1 cellular context compared by ENCODE assay signal in the genomic region with DNA sequence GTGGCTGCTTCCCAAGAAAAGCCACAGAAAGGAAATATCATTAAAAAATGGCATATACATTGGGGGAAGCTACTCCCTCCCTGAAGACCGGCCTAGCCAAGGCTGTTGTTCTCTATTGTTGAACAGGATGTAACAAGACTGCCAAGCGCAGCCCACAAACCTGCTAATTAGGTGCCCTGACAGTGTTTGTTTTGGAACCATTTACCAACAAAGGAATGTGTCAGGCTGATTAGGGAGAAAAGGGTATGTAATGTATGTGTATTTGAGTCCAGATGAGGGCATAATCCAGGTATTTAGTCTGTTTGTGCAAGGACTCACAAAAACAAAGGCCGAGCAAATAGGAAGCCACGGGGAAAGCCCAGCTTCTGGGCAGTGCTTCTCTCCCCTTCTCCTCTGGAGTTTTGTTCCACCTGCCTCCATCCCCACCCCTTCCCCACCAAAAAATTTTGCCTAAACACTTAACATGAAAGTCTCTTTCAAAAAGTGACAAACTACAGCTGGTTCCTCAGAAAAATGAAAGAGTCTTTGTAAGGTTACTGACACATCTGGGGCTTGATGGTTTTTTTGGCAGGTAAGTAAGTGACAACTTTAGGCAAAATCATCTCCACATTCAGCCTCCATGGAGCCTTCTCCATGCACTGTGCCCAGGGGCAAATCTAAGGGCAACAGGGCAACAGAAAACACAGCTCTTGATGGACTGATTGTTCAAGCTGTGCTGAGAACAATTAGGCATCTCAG.
A peak's percentile ranks its signal among the peaks of the same experiment; 100 is the strongest.
TF ChIP-seq lines count a peak whose summit lies in the region.

No MANE protein-coding gene starts in this region.

TF ChIP-seq in HepG2, 621 proteins besides CTCF, POLR2A, EP300 and RAD21 (continued from another document and continues in another):
- TF ChIP-seq MLX (CRISPR knock-in tag; IDR thresholded peaks at IDR 0.05) (peak; percentile 93), ZNF510 (CRISPR knock-in tag; IDR thresholded peaks at IDR 0.05; ENCODE audit: low read depth) (0 out of 2 replicates have a peak, but pooled peaks have one; percentile 61), AKAP8 (CRISPR knock-in tag; IDR thresholded peaks at IDR 0.05) (0 out of 2 replicates have a peak, but pooled peaks have one; percentile 55), DPF2 (CRISPR knock-in tag; IDR thresholded peaks at IDR 0.05; ENCODE audit: borderline replicate concordance, low read depth) (peak; percentile 92), NR2C2 (CRISPR knock-in tag; IDR thresholded peaks at IDR 0.05; ENCODE audit: borderline replicate concordance) (no peak), ZMYM4 (CRISPR knock-in tag; IDR thresholded peaks at IDR 0.05) (peak; percentile 48; the same call in 1 of the 2 replicates), SRSF1 (optimal IDR thresholded peaks at IDR 0.05; ENCODE audit: low read depth, low read length) (no peak), NFE2 (CRISPR knock-in tag; IDR thresholded peaks at IDR 0.05) (no peak), ZNF276 (CRISPR knock-in tag; IDR thresholded peaks at IDR 0.05; ENCODE audit: low read depth) (0 out of 2 replicates have a peak, but pooled peaks have one; percentile 15), ZNF552 (CRISPR knock-in tag; IDR thresholded peaks at IDR 0.05; ENCODE audit: borderline replicate concordance) (no peak), SMAD1 (CRISPR knock-in tag; IDR thresholded peaks at IDR 0.05; ENCODE audit: borderline replicate concordance, low read depth) (no peak), ADNP (CRISPR knock-in tag; IDR thresholded peaks at IDR 0.05) (no peak), KLF12 (CRISPR knock-in tag; IDR thresholded peaks at IDR 0.05; ENCODE audit: borderline replicate concordance) (no peak), ZFP91 (CRISPR knock-in tag; IDR thresholded peaks at IDR 0.05; ENCODE audit: borderline replicate concordance) (no peak; the same call in 1 of the 2 replicates), ATF2 (CRISPR knock-in tag; IDR thresholded peaks at IDR 0.05) (peak; percentile 96), MIXL1 (CRISPR knock-in tag; IDR thresholded peaks at IDR 0.05) (peak; percentile 100), ZFX (CRISPR knock-in tag; IDR thresholded peaks at IDR 0.05; ENCODE audit: low read depth) (peak; percentile 68), CEBPG (CRISPR knock-in tag; IDR thresholded peaks at IDR 0.05) (peak; percentile 81), FOXA1 (IDR thresholded peaks at IDR 0.05) (peak; percentile 95), FOXA1 (CRISPR knock-in tag; IDR thresholded peaks at IDR 0.05) (peak; percentile 98), SYNCRIP (IDR thresholded peaks at IDR 0.05; ENCODE audit: insufficient read depth, low read depth, low read length) (no peak), HNRNPUL1 (IDR thresholded peaks at IDR 0.05; ENCODE audit: low read depth, low read length) (no peak), SKI (IDR thresholded peaks at IDR 0.05; ENCODE audit: partially characterized antibody) (peak; percentile 87), GTF2F1 (IDR thresholded peaks at IDR 0.05; ENCODE audit: low read length) (no peak), KMT2B (CRISPR knock-in tag; IDR thresholded peaks at IDR 0.05) (peak; percentile 34; the same call in 1 of the 2 replicates), ZNF674 (CRISPR knock-in tag; IDR thresholded peaks at IDR 0.05; ENCODE audit: low read depth) (no peak), THRA (CRISPR knock-in tag; IDR thresholded peaks at IDR 0.05; ENCODE audit: borderline replicate concordance) (peak; percentile 79; the same call in 1 of the 2 replicates), POLR2G (IDR thresholded peaks at IDR 0.05; ENCODE audit: low read depth, low read length) (no peak), ZFP1 (CRISPR knock-in tag; IDR thresholded peaks at IDR 0.05) (no peak), ZNF547 (CRISPR knock-in tag; IDR thresholded peaks at IDR 0.05) (no peak; the same call in 1 of the 2 replicates), CCDC6 (CRISPR knock-in tag; IDR thresholded peaks at IDR 0.05) (peak; percentile 89), RBAK (CRISPR knock-in tag; IDR thresholded peaks at IDR 0.05) (no peak), FOXJ3 (CRISPR knock-in tag; IDR thresholded peaks at IDR 0.05; ENCODE audit: borderline replicate concordance) (peak; percentile 62; the same call in 1 of the 2 replicates), DRAP1 (CRISPR knock-in tag; IDR thresholded peaks at IDR 0.05) (peak; percentile 72; the same call in 1 of the 2 replicates), SRSF4 (IDR thresholded peaks at IDR 0.05; ENCODE audit: low read depth, low read length, poor library complexity, severe bottlenecking) (no peak), TGIF2 (CRISPR knock-in tag; IDR thresholded peaks at IDR 0.05) (peak; percentile 95), ZNF816 (CRISPR knock-in tag; IDR thresholded peaks at IDR 0.05; ENCODE audit: borderline replicate concordance) (no peak), IRF2 (CRISPR knock-in tag; IDR thresholded peaks at IDR 0.05) (peak; percentile 77; the same call in 1 of the 2 replicates), SP5 (CRISPR knock-in tag; IDR thresholded peaks at IDR 0.05; ENCODE audit: borderline replicate concordance, low read depth) (peak; percentile 92), PHF5A (CRISPR knock-in tag; IDR thresholded peaks at IDR 0.05; ENCODE audit: low read depth, unreplicated experiment) (peak; percentile 87), ZNF549 (CRISPR knock-in tag; IDR thresholded peaks at IDR 0.05) (no peak), ZNF878 (CRISPR knock-in tag; IDR thresholded peaks at IDR 0.05) (peak; percentile 95), ZNF234 (CRISPR knock-in tag; conservative IDR thresholded peaks at IDR 0.05) (no peak), IKZF5 (CRISPR knock-in tag; IDR thresholded peaks at IDR 0.05) (peak; percentile 89; the same call in 1 of the 2 replicates), ZNF644 (CRISPR knock-in tag; IDR thresholded peaks at IDR 0.05; ENCODE audit: low read depth) (peak; percentile 46; the same call in 1 of the 2 replicates)
- TF ChIP-seq, protein P1, sequence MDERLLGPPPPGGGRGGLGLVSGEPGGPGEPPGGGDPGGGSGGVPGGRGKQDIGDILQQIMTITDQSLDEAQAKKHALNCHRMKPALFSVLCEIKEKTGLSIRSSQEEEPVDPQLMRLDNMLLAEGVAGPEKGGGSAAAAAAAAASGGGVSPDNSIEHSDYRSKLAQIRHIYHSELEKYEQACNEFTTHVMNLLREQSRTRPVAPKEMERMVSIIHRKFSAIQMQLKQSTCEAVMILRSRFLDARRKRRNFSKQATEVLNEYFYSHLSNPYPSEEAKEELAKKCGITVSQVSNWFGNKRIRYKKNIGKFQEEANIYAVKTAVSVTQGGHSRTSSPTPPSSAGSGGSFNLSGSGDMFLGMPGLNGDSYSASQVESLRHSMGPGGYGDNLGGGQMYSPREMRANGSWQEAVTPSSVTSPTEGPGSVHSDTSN (CRISPR knock-in tag; IDR thresholded peaks at IDR 0.05) = peak; percentile 68
- TF ChIP-seq, protein P2, sequence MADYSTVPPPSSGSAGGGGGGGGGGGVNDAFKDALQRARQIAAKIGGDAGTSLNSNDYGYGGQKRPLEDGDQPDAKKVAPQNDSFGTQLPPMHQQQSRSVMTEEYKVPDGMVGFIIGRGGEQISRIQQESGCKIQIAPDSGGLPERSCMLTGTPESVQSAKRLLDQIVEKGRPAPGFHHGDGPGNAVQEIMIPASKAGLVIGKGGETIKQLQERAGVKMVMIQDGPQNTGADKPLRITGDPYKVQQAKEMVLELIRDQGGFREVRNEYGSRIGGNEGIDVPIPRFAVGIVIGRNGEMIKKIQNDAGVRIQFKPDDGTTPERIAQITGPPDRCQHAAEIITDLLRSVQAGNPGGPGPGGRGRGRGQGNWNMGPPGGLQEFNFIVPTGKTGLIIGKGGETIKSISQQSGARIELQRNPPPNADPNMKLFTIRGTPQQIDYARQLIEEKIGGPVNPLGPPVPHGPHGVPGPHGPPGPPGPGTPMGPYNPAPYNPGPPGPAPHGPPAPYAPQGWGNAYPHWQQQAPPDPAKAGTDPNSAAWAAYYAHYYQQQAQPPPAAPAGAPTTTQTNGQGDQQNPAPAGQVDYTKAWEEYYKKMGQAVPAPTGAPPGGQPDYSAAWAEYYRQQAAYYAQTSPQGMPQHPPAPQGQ (CRISPR knock-in tag; IDR thresholded peaks at IDR 0.05; ENCODE audit: borderline replicate concordance) = peak; percentile 93; the same call in 1 of the 2 replicates
- TF ChIP-seq, protein P3, sequence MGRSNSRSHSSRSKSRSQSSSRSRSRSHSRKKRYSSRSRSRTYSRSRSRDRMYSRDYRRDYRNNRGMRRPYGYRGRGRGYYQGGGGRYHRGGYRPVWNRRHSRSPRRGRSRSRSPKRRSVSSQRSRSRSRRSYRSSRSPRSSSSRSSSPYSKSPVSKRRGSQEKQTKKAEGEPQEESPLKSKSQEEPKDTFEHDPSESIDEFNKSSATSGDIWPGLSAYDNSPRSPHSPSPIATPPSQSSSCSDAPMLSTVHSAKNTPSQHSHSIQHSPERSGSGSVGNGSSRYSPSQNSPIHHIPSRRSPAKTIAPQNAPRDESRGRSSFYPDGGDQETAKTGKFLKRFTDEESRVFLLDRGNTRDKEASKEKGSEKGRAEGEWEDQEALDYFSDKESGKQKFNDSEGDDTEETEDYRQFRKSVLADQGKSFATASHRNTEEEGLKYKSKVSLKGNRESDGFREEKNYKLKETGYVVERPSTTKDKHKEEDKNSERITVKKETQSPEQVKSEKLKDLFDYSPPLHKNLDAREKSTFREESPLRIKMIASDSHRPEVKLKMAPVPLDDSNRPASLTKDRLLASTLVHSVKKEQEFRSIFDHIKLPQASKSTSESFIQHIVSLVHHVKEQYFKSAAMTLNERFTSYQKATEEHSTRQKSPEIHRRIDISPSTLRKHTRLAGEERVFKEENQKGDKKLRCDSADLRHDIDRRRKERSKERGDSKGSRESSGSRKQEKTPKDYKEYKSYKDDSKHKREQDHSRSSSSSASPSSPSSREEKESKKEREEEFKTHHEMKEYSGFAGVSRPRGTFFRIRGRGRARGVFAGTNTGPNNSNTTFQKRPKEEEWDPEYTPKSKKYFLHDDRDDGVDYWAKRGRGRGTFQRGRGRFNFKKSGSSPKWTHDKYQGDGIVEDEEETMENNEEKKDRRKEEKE (IDR thresholded peaks at IDR 0.05) = no peak
